In the genomic region with DNA sequence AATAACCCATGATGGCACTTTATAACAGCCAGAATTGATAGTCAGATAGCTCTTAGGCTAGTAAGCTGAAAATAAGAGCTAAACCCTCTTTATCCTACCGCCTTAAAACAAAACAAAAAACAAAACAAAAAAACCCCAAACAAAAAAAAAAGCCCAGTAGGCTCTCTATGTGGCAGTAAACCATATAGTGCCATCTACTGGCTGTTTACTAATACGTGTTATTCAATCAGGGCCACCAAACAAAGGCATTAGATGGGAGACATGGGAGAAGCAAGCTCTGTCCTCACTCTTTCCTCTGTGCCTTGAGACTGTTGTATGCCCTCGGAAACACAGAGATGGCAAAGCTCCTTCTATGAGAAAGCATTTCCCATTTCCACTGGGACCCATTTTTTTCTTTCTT, we compare ENCODE assay signal across 8 cellular contexts.
A peak's percentile ranks its signal among the peaks of the same experiment; 100 is the strongest.
DNase-seq lines count a peak whose midpoint lies in the region; ATAC-seq and TF ChIP-seq lines count a peak whose summit lies in the region.

No MANE protein-coding gene starts in this region.

- peak; percentile 12 for DNase-seq in GM10266 (ENCODE audit: extremely low spot score)
- peak; percentile 80 for DNase-seq in NCI-H2107 treated with DMSO at 0.1 percent for 48 hours (lab: John Stamatoyannopoulos, UW; ENCODE audit: unreplicated experiment)
- peak; percentile 37 for DNase-seq in astrocyte of the spinal cord (ENCODE audit: low read depth, low spot score)
- no peak for DNase-seq in right lobe of liver
- no peak for DNase-seq in stomach
- no peak for DNase-seq in GDM1 (lab: John Stamatoyannopoulos, UW)
- DNase-seq in NK-92 (lab: John Stamatoyannopoulos, UW; ENCODE audit: unreplicated experiment): no peak

- ATAC-seq in HG02763 (IDR thresholded peaks at IDR 0.05; ENCODE audit: unreplicated experiment) (peak; percentile 58), right lobe of liver (peak; percentile 64 to 79 (median 68))

- H3K36me3 ChIP-seq in right lobe of liver: no peaks in the 10 kb centered on the region
- H3K36me3 ChIP-seq in stomach: no peaks in the 10 kb centered on the region

- TF ChIP-seq CTCF in GM10266 (IDR thresholded peaks at IDR 0.05; ENCODE audit: control insufficient read depth, insufficient read depth, low read depth, missing control alignments) (peak; percentile 31), astrocyte of the spinal cord (IDR thresholded peaks at IDR 0.05; ENCODE audit: low read depth, low read length) (peak; percentile 40), right lobe of liver (IDR thresholded peaks at IDR 0.05) (peak; percentile 18 to 62 (median 53)), stomach (IDR thresholded peaks at IDR 0.05) (peak in 2 of 7 experiments; percentile 7)

- WGBS in right lobe of liver (ENCODE audit: insufficient coverage, low coverage, low lambda C conversion rate, missing lambda C conversion rate): 7% methylated on average over 3 of the region's 3 CpGs
- WGBS in stomach, 5 donors: 25 to 33% (median 28%) methylated on average over 3 of the region's 3 CpGs

- no peak overlapping the region for H3K4me3 ChIP-seq in astrocyte of the spinal cord (ENCODE audit: low read depth, low read length)
- no peak overlapping the region for H3K4me3 ChIP-seq in right lobe of liver
- H3K4me3 ChIP-seq in stomach: no peak overlapping the region

- H3K9me3 ChIP-seq in right lobe of liver (no peaks in the 10 kb centered on the region), stomach (no peaks in the 10 kb centered on the region)

- H3K27ac ChIP-seq in right lobe of liver (no peak overlapping the region), stomach (no peak overlapping the region)

- in situ Hi-C loops in astrocyte of the spinal cord (cut with HindIII; ENCODE audit: low sequenced_read_pairs): no loop called here

- TF ChIP-seq EP300 in stomach (IDR thresholded peaks at IDR 0.05): no peak

- no peak for TF ChIP-seq POLR2A in right lobe of liver (IDR thresholded peaks at IDR 0.05)
- no peak for TF ChIP-seq POLR2A in stomach (IDR thresholded peaks at IDR 0.05)

- intact Hi-C loops in right lobe of liver (cut with DNase I): no loop called here
- intact Hi-C loops in stomach (cut with DNase I; ENCODE audit: low total_unique reads): no loop called here

- no peaks in the 10 kb centered on the region for H3K27me3 ChIP-seq in right lobe of liver
- H3K27me3 ChIP-seq in stomach: no peaks in the 10 kb centered on the region

- H3K4me1 ChIP-seq in right lobe of liver (no peaks in the 10 kb centered on the region), stomach (no peaks in the 10 kb centered on the region)

Comparison
In these comparisons a context has a peak if more than half of its experiments do, and no peak if none do; other contexts are left out.
1. DNase-seq: peak in GM10266 (single experiment), NCI-H2107 treated with DMSO at 0.1 percent for 48 hours (single experiment) and astrocyte of the spinal cord (single experiment); none in right lobe of liver (0 of 3), stomach (single experiment), GDM1 (single experiment) and NK-92 (single experiment).